ENCODE assay signal across 29 cellular contexts in genomic region chr16:55663225-55663624, GRCh38. TPM values are rescaled to one million over a fixed set of nuclear protein-coding genes. Genes with fewer than 3 reads are reported as not detected.
"Had no signal": no experiment of that assay in that cellular context is flagged by ENCODE, and none has a peak within 500 bp of the region (broad histone marks: within the 10 kb centered on the region; RNA-seq: fewer than 3 reads in every experiment).

No MANE protein-coding gene starts in this region.

- H3K27me3 ChIP-seq: ascending aorta, gastrocnemius medialis, ovary, transverse colon had no signal

- H3K4me1 ChIP-seq: ascending aorta, sigmoid colon, stomach, transverse colon had no signal

- H3K4me1 Mint-ChIP-seq: activated naive CD4-positive, alpha-beta T cell treated with anti-CD3 and anti-CD28 coated beads, Interleukin-2, amount 10 ng/mL, durations not matched to agents 7 days and 5 days; activated naive CD8-positive, alpha-beta T cell treated with anti-CD3 and anti-CD28 coated beads, Interleukin-2, amount 10 ng/mL, durations not matched to agents 7 days and 5 days; nephron progenitor cell; stimulated activated naive B cell treated with anti-CD40 and anti-IgM and Interleukin-4, amounts not matched to agents 10 μg/mL and 1 μg/mL and 100 μg/mL, for 72 hours; T-helper 17 cell had no signal

- H3K27ac ChIP-seq: ascending aorta, neutrophil, ovary, sigmoid colon, stomach, transverse colon, WERI-Rb-1 had no signal

- H3K4me3 Mint-ChIP-seq: activated naive CD4-positive, alpha-beta T cell treated with anti-CD3 and anti-CD28 coated beads, Interleukin-2, amount 10 ng/mL, durations not matched to agents 7 days and 5 days; activated naive CD8-positive, alpha-beta T cell treated with anti-CD3 and anti-CD28 coated beads, Interleukin-2, amount 10 ng/mL, durations not matched to agents 7 days and 5 days; activated T-cell treated with anti-CD3 and anti-CD28 coated beads, Interleukin-2, amount 50 U/mL, for 24 hours; endodermal cell; nephron progenitor cell; stimulated activated naive B cell treated with anti-CD40 and anti-IgM and Interleukin-4, amounts not matched to agents 10 μg/mL and 1 μg/mL and 100 μg/mL, for 72 hours; T-helper 17 cell had no signal

- H3K9me3 Mint-ChIP-seq: activated naive CD4-positive, alpha-beta T cell treated with anti-CD3 and anti-CD28 coated beads, Interleukin-2, amount 10 ng/mL, durations not matched to agents 7 days and 5 days; activated naive CD8-positive, alpha-beta T cell treated with anti-CD3 and anti-CD28 coated beads, Interleukin-2, amount 10 ng/mL, durations not matched to agents 7 days and 5 days; endodermal cell; nephron progenitor cell had no signal

- H3K9me3 ChIP-seq: ascending aorta, esophagus squamous epithelium, gastrocnemius medialis, neutrophil, ovary, sigmoid colon, transverse colon had no signal

- H3K36me3 ChIP-seq: ascending aorta, esophagus squamous epithelium, gastrocnemius medialis, neutrophil, ovary, sigmoid colon, stomach, transverse colon, WERI-Rb-1 had no signal

- ATAC-seq: activated CD4-positive, CD25-positive, alpha-beta regulatory T cell treated with anti-CD3 and anti-CD28 coated beads, Interleukin-2, amount 50 U/mL, for 24 hours; SK-N-SH treated with all-trans-retinoic acid at 6 μM for 48 hours; stimulated activated naive B cell treated with anti-CD40 and anti-IgM and Interleukin-4, amounts not matched to agents 10 μg/mL and 1 μg/mL and 100 μg/mL, for 72 hours; T-helper 17 cell had no signal

- H3K27ac Mint-ChIP-seq: activated naive CD4-positive, alpha-beta T cell treated with anti-CD3 and anti-CD28 coated beads, Interleukin-2, amount 10 ng/mL, durations not matched to agents 7 days and 5 days; activated naive CD8-positive, alpha-beta T cell treated with anti-CD3 and anti-CD28 coated beads, Interleukin-2, amount 10 ng/mL, durations not matched to agents 7 days and 5 days; activated T-cell treated with anti-CD3 and anti-CD28 coated beads, Interleukin-2, amount 50 U/mL, for 24 hours; endodermal cell; nephron progenitor cell; stimulated activated naive B cell treated with anti-CD40 and anti-IgM and Interleukin-4, amounts not matched to agents 10 μg/mL and 1 μg/mL and 100 μg/mL, for 72 hours; T-helper 17 cell had no signal

- DNase-seq: activated CD4-positive, alpha-beta T cell treated with anti-CD3 and anti-CD28 coated beads for 48 hours; activated CD4-positive, alpha-beta T cell treated with anti-CD3 and anti-CD28 coated beads, Interleukin-2, amount 50 U/mL, for 48 hours; activated CD8-positive, alpha-beta memory T cell treated with anti-CD3 and anti-CD28 coated beads, Interleukin-2, amount 50 U/mL, for 48 hours; activated gamma-delta T cell; activated naive CD4-positive, alpha-beta T cell treated with anti-CD3 and anti-CD28 coated beads, Interleukin-2, amount 10 ng/mL, durations not matched to agents 7 days and 5 days; activated naive CD8-positive, alpha-beta T cell treated with anti-CD3 and anti-CD28 coated beads, Interleukin-2, amount 10 ng/mL, durations not matched to agents 7 days and 5 days; activated T-cell treated with anti-CD3 and anti-CD28 coated beads, Interleukin-2, amount 50 U/mL, for 24 hours; central memory CD4-positive, alpha-beta T cell; endodermal cell; esophagus squamous epithelium; glutamatergic neuron; left cardiac atrium; nephron progenitor cell; ovary; sigmoid colon; small intestine; stimulated activated CD4-positive, alpha-beta T cell treated with anti-CD3 and anti-CD28 coated beads, Interleukin-1b, Interleukin-23, amount 100 ng/mL, for 48 hours; stimulated activated naive B cell treated with anti-CD40 and anti-IgM and Interleukin-4, amounts not matched to agents 10 μg/mL and 1 μg/mL and 100 μg/mL, for 72 hours; stomach; T-helper 17 cell; transverse colon; WERI-Rb-1 had no signal

- H3K4me3 ChIP-seq: ascending aorta, esophagus squamous epithelium, gastrocnemius medialis, ovary, sigmoid colon, stomach, transverse colon had no signal

- H3K36me3 Mint-ChIP-seq: activated naive CD4-positive, alpha-beta T cell treated with anti-CD3 and anti-CD28 coated beads, Interleukin-2, amount 10 ng/mL, durations not matched to agents 7 days and 5 days; activated naive CD8-positive, alpha-beta T cell treated with anti-CD3 and anti-CD28 coated beads, Interleukin-2, amount 10 ng/mL, durations not matched to agents 7 days and 5 days; stimulated activated naive B cell treated with anti-CD40 and anti-IgM and Interleukin-4, amounts not matched to agents 10 μg/mL and 1 μg/mL and 100 μg/mL, for 72 hours had no signal

RNA-seq across cellular contexts. Expression of gene SLC6A2, which starts 7.4 kb away (rescaled TPM):
- total RNA-seq: activated naive CD8-positive, alpha-beta T cell treated with anti-CD3 and anti-CD28 coated beads, Interleukin-2, amount 10 ng/mL, durations not matched to agents 7 days and 5 days; ascending aorta; gastrocnemius medialis; left cardiac atrium; progenitor cell of endocrine pancreas; renal cortical epithelial cell; T-helper 17 cell had no signal
